Comparison of ENCODE assay signal across 24 cellular contexts in genomic region chrY:7543506-7543905, GRCh38.
"Had no signal": no experiment of that assay in that cellular context is flagged by ENCODE, and none has a peak within 500 bp of the region (broad histone marks: within the 10 kb centered on the region; RNA-seq: fewer than 3 reads in every experiment).

No MANE protein-coding gene starts in this region.

- DNase-seq: islet precursor cell; left ventricle myocardium inferior; mesendoderm; naive thymus-derived CD4-positive, alpha-beta T cell; ovary; right lobe of liver; stimulated activated CD4-positive, alpha-beta T cell treated with anti-CD3 and anti-CD28 coated beads, Interleukin-12 subunit alpha, Interleukin-12 subunit beta, amount 100 ng/mL, for 4 hours; stimulated activated CD4-positive, alpha-beta T cell treated with anti-CD3 and anti-CD28 coated beads, Interleukin-15, amount 100 ng/mL, for 24 hours; stimulated activated CD4-positive, alpha-beta T cell treated with anti-CD3 and anti-CD28 coated beads, Interleukin-2, amount 100 ng/mL, for 24 hours; stimulated activated CD4-positive, alpha-beta T cell treated with anti-CD3 and anti-CD28 coated beads, Interleukin-4, amount 100 ng/mL, for 1 hour; stimulated activated naive B cell treated with anti-CD40 and anti-IgM and Interleukin-4, amounts not matched to agents 10 μg/mL and 1 μg/mL and 100 μg/mL, for 72 hours; stimulated activated naive CD8-positive, alpha-beta T cell treated with anti-CD3 and anti-CD28 coated beads, Interleukin-15, Interleukin-2, amounts not matched to agents 100 U/mL and 50 U/mL, for 24 hours; stomach; testis; thyroid gland; transverse colon; upper lobe of left lung had no signal

- H3K27ac Mint-ChIP-seq: mesothelial cell of epicardium; naive thymus-derived CD4-positive, alpha-beta T cell; natural killer cell treated with Interleukin-12 subunit alpha and Interleukin-12 subunit beta and Interleukin-15 and Interleukin-18, amount 100 ng/mL, for 72 hours; progenitor cell of endocrine pancreas; stimulated activated naive B cell treated with anti-CD40 and anti-IgM and Interleukin-4, amounts not matched to agents 10 μg/mL and 1 μg/mL and 100 μg/mL, for 72 hours had no signal

- ATAC-seq: naive thymus-derived CD4-positive, alpha-beta T cell; natural killer cell treated with Interleukin-12 subunit alpha and Interleukin-12 subunit beta and Interleukin-15 and Interleukin-18, amount 100 ng/mL, for 72 hours; right lobe of liver; stimulated activated naive B cell treated with anti-CD40 and anti-IgM and Interleukin-4, amounts not matched to agents 10 μg/mL and 1 μg/mL and 100 μg/mL, for 72 hours; stimulated activated naive CD8-positive, alpha-beta T cell treated with anti-CD3 and anti-CD28 coated beads, Interleukin-15, Interleukin-2, amounts not matched to agents 100 U/mL and 50 U/mL, for 24 hours had no signal

- H3K36me3 Mint-ChIP-seq: mesothelial cell of epicardium; naive thymus-derived CD4-positive, alpha-beta T cell; natural killer cell treated with Interleukin-12 subunit alpha and Interleukin-12 subunit beta and Interleukin-15 and Interleukin-18, amount 100 ng/mL, for 72 hours; stimulated activated naive B cell treated with anti-CD40 and anti-IgM and Interleukin-4, amounts not matched to agents 10 μg/mL and 1 μg/mL and 100 μg/mL, for 72 hours had no signal

- H3K27me3 Mint-ChIP-seq: progenitor cell of endocrine pancreas had no signal

- H3K4me3 ChIP-seq: left ventricle myocardium inferior, lung, ovary, right atrium auricular region, right lobe of liver, skin epidermis, stomach, testis, thyroid gland, transverse colon, upper lobe of left lung, vagina had no signal

- H3K4me3 Mint-ChIP-seq: mesothelial cell of epicardium; naive thymus-derived CD4-positive, alpha-beta T cell; natural killer cell treated with Interleukin-12 subunit alpha and Interleukin-12 subunit beta and Interleukin-15 and Interleukin-18, amount 100 ng/mL, for 72 hours; stimulated activated naive B cell treated with anti-CD40 and anti-IgM and Interleukin-4, amounts not matched to agents 10 μg/mL and 1 μg/mL and 100 μg/mL, for 72 hours had no signal

- H3K36me3 ChIP-seq: left ventricle myocardium inferior, ovary, right atrium auricular region, right lobe of liver, stomach, thyroid gland, transverse colon, upper lobe of left lung, vagina had no signal

- H3K4me1 Mint-ChIP-seq: mesothelial cell of epicardium; naive thymus-derived CD4-positive, alpha-beta T cell; stimulated activated naive B cell treated with anti-CD40 and anti-IgM and Interleukin-4, amounts not matched to agents 10 μg/mL and 1 μg/mL and 100 μg/mL, for 72 hours had no signal

- H3K27me3 ChIP-seq: ovary, right atrium auricular region, right lobe of liver, stomach, testis, thyroid gland, transverse colon, upper lobe of left lung, vagina had no signal

- H3K9me3 Mint-ChIP-seq: mesothelial cell of epicardium; natural killer cell treated with Interleukin-12 subunit alpha and Interleukin-12 subunit beta and Interleukin-15 and Interleukin-18, amount 100 ng/mL, for 72 hours; stimulated activated naive B cell treated with anti-CD40 and anti-IgM and Interleukin-4, amounts not matched to agents 10 μg/mL and 1 μg/mL and 100 μg/mL, for 72 hours had no signal
